Comparison of ENCODE assay signal across 29 cellular contexts in genomic region chr1:232138044-232138443, GRCh38.
"Had no signal": no experiment of that assay in that cellular context is flagged by ENCODE, and none has a peak within 500 bp of the region (broad histone marks: within the 10 kb centered on the region; RNA-seq: fewer than 3 reads in every experiment).

No MANE protein-coding gene starts in this region.

- H3K4me3 Mint-ChIP-seq: activated B cell treated with CpG ODN at 0.5 μM for 24 hours; activated CD8-positive, alpha-beta T cell treated with anti-CD3 and anti-CD28 coated beads for 36 hours; activated naive CD8-positive, alpha-beta T cell; activated T-cell treated with anti-CD3 and anti-CD28 coated beads, Interleukin-2, amount 50 U/mL, for 4 hours; activated T-helper 17 cell treated with anti-CD3 and anti-CD28 coated beads, Interleukin-2, amount 50 U/mL, for 72 hours; central memory CD8-positive, alpha-beta T cell; effector memory CD8-positive, alpha-beta T cell had no signal

- H3K9me3 ChIP-seq: esophagus squamous epithelium had no signal

- H3K36me3 ChIP-seq: brain microvascular endothelial cell, esophagus squamous epithelium, gastroesophageal sphincter had no signal

- H3K27me3 ChIP-seq: brain microvascular endothelial cell, esophagus squamous epithelium, gastroesophageal sphincter had no signal

- H3K4me1 Mint-ChIP-seq: activated B cell treated with CpG ODN at 0.5 μM for 24 hours; activated T-helper 17 cell treated with anti-CD3 and anti-CD28 coated beads, Interleukin-2, amount 50 U/mL, for 72 hours; central memory CD8-positive, alpha-beta T cell had no signal

- H3K27ac Mint-ChIP-seq: activated B cell treated with CpG ODN at 0.5 μM for 24 hours; activated CD8-positive, alpha-beta T cell treated with anti-CD3 and anti-CD28 coated beads for 36 hours; activated naive CD8-positive, alpha-beta T cell; activated T-helper 17 cell treated with anti-CD3 and anti-CD28 coated beads, Interleukin-2, amount 50 U/mL, for 72 hours; effector memory CD8-positive, alpha-beta T cell had no signal

- H3K4me3 ChIP-seq: coronary artery, esophagus squamous epithelium, gastroesophageal sphincter had no signal

- H3K9me3 Mint-ChIP-seq: central memory CD8-positive, alpha-beta T cell had no signal

- DNase-seq: activated B cell treated with CpG ODN at 0.5 μM for 24 hours; activated CD4-positive, alpha-beta T cell treated with anti-CD3 and anti-CD28 coated beads for 48 hours; activated CD4-positive, alpha-beta T cell treated with anti-CD3 and anti-CD28 coated beads, Interleukin-2, amount 50 U/mL, for 1 hour; activated CD4-positive, alpha-beta T cell treated with anti-CD3 and anti-CD28 coated beads, Interleukin-2, amount 50 U/mL, for 48 hours; activated CD8-positive, alpha-beta memory T cell treated with anti-CD3 and anti-CD28 coated beads for 24 hours; activated CD8-positive, alpha-beta T cell treated with anti-CD3 and anti-CD28 coated beads for 36 hours; activated effector memory CD4-positive, alpha-beta T cell treated with Interleukin-2 at 50 U/mL for 16 hours; activated gamma-delta T cell treated with Interleukin-2 at 50 U/mL for 16 hours; activated naive CD4-positive, alpha-beta T cell treated with anti-CD3 and anti-CD28 coated beads, Interleukin-2, amount 50 U/mL, for 16 hours; activated naive CD4-positive, alpha-beta T cell treated with Interleukin-2 at 50 U/mL for 16 hours; activated T-cell treated with anti-CD3 and anti-CD28 coated beads, Interleukin-2, amount 50 U/mL, for 4 hours; amniotic stem cell; anterior cingulate cortex; brain microvascular endothelial cell; dermis blood vessel endothelial cell; effector CD4-positive, alpha-beta T cell; effector memory CD8-positive, alpha-beta T cell; esophagus squamous epithelium; foreskin melanocyte; head of caudate nucleus; T-helper 2 cell had no signal

- ATAC-seq: activated CD4-positive, CD25-positive, alpha-beta regulatory T cell treated with anti-CD3 and anti-CD28 coated beads, Interleukin-2, amount 50 U/mL, for 24 hours; activated CD8-positive, alpha-beta T cell treated with anti-CD3 and anti-CD28 coated beads for 36 hours; activated T-cell treated with anti-CD3 and anti-CD28 coated beads, Interleukin-2, amount 50 U/mL, for 4 hours; activated T-helper 17 cell treated with anti-CD3 and anti-CD28 coated beads, Interleukin-2, amount 50 U/mL, for 72 hours; effector memory CD8-positive, alpha-beta T cell; gastroesophageal sphincter had no signal

- H3K36me3 Mint-ChIP-seq: activated naive CD8-positive, alpha-beta T cell had no signal

- H3K27me3 Mint-ChIP-seq: activated B cell treated with CpG ODN at 0.5 μM for 24 hours had no signal

- H3K27ac ChIP-seq: brain microvascular endothelial cell, coronary artery, epithelial cell of prostate, esophagus squamous epithelium, gastroesophageal sphincter, VCaP had no signal
